ENCODE assay signal across 17 cellular contexts in genomic region chr3:8579943-8580342, GRCh38.
DNase-seq lines count a peak whose midpoint lies in the region; ATAC-seq and TF ChIP-seq lines count a peak whose summit lies in the region.
"Had no signal": no experiment of that assay in that cellular context is flagged by ENCODE, and none has a peak within 500 bp of the region (broad histone marks: within the 10 kb centered on the region; RNA-seq: fewer than 3 reads in every experiment).

No MANE protein-coding gene starts in this region.

- H3K4me3 Mint-ChIP-seq in WTC11 = no peak overlapping the region
- H3K4me3 Mint-ChIP-seq in stimulated activated naive CD8-positive, alpha-beta T cell treated with anti-CD3 and anti-CD28 coated beads, Interleukin-15, amount 100 ng/mL, for 72 hours = no peak overlapping the region
- H3K4me3 Mint-ChIP-seq: B cell; CD8-positive, alpha-beta T cell; GM23338 had no signal

- no peak for ATAC-seq in WTC11
- no peak for ATAC-seq in stimulated activated naive CD8-positive, alpha-beta T cell treated with anti-CD3 and anti-CD28 coated beads, Interleukin-15, amount 100 ng/mL, for 72 hours
- ATAC-seq in GM19397 (IDR thresholded peaks at IDR 0.05; ENCODE audit: unreplicated experiment) = no peak
- ATAC-seq: CD8-positive, alpha-beta T cell; GM23338 had no signal

- H3K4me1 ChIP-seq in skeletal muscle tissue (ENCODE audit: control insufficient read depth in 3 of 3, insufficient read depth in 3 of 3, low read length in 3 of 3) = peaks cover 20 to 24% (median 24%) of the 10 kb centered on the region in 3 donors

- CTCF ChIA-PET in WTC11 (lab: Charles Lee) = no interaction called here

- H3K9me3 Mint-ChIP-seq in WTC11 = no peaks in the 10 kb centered on the region
- no peaks in the 10 kb centered on the region for H3K9me3 Mint-ChIP-seq in stimulated activated naive CD8-positive, alpha-beta T cell treated with anti-CD3 and anti-CD28 coated beads, Interleukin-15, amount 100 ng/mL, for 72 hours
- H3K9me3 Mint-ChIP-seq: CD8-positive, alpha-beta T cell; GM23338 had no signal

- no peak overlapping the region for H3K4me3 ChIP-seq in skeletal muscle tissue (ENCODE audit: low read length in 3 of 3)
- H3K4me3 ChIP-seq: BLaER1 treated with 17β-estradiol and CSF1 and Interleukin-3, amounts not matched to agents 10 nM and 100 nM; GM12878; GM23338 had no signal

- no peak overlapping the region for H3K9ac ChIP-seq in skeletal muscle tissue (ENCODE audit: low read depth in 1 of 3, low read length in 3 of 3)
- H3K9ac ChIP-seq: BLaER1 treated with 17β-estradiol and CSF1 and Interleukin-3, amounts not matched to agents 10 nM and 100 nM had no signal

- DNase-seq in WTC11 (ENCODE audit: low spot score) (no peak), islet precursor cell (peak; percentile 39), GM13976 (ENCODE audit: low spot score) (no peak)
- no peak for DNase-seq in stimulated activated naive CD8-positive, alpha-beta T cell treated with anti-CD3 and anti-CD28 coated beads, Interleukin-15, amount 100 ng/mL, for 72 hours
- no peak for DNase-seq in stimulated activated naive CD4-positive, alpha-beta T cell treated with Interleukin-2 at 50 U/mL for 16 hours (lab: John Stamatoyannopoulos, UW)
- DNase-seq: Calu3; CD8-positive, alpha-beta T cell; DMS 273 treated with DMSO at 0.1 percent for 48 hours; DND-41; HCEC 1CT had no signal

- H3K36me3 Mint-ChIP-seq in WTC11 = no peaks in the 10 kb centered on the region
- H3K36me3 Mint-ChIP-seq: CD8-positive, alpha-beta T cell had no signal

- H3K27me3 Mint-ChIP-seq in WTC11 (ENCODE audit: low read depth) = no peaks in the 10 kb centered on the region
- no peaks in the 10 kb centered on the region for H3K27me3 Mint-ChIP-seq in stimulated activated naive CD8-positive, alpha-beta T cell treated with anti-CD3 and anti-CD28 coated beads, Interleukin-15, amount 100 ng/mL, for 72 hours
- H3K27me3 Mint-ChIP-seq: B cell had no signal

- H3K4me1 Mint-ChIP-seq in WTC11 = peaks cover 6% of the 10 kb centered on the region
- no peaks in the 10 kb centered on the region for H3K4me1 Mint-ChIP-seq in stimulated activated naive CD8-positive, alpha-beta T cell treated with anti-CD3 and anti-CD28 coated beads, Interleukin-15, amount 100 ng/mL, for 72 hours

- no peaks in the 10 kb centered on the region for H3K27me3 ChIP-seq in skeletal muscle tissue (ENCODE audit: control insufficient read depth in 3 of 3, insufficient read depth in 3 of 3, low read length in 3 of 3)
- H3K27me3 ChIP-seq: BLaER1 treated with 17β-estradiol and CSF1 and Interleukin-3, amounts not matched to agents 10 nM and 100 nM had no signal

- peak overlapping the region; percentile 33 for H3K27ac ChIP-seq in skeletal muscle tissue (ENCODE audit: low read depth, low read length)
- H3K27ac ChIP-seq: BLaER1 treated with 17β-estradiol and CSF1 and Interleukin-3, amounts not matched to agents 10 nM and 100 nM; HL-60 had no signal

- H3K9me3 ChIP-seq in skeletal muscle tissue (ENCODE audit: control insufficient read depth in 3 of 3, low read length in 3 of 3) = no peaks in the 10 kb centered on the region

- peaks cover 0 to 4% (median 4%) of the 10 kb centered on the region in 3 donors for H3K36me3 ChIP-seq in skeletal muscle tissue (ENCODE audit: control insufficient read depth in 3 of 3, insufficient read depth in 3 of 3, low read length in 3 of 3)
- H3K36me3 ChIP-seq: BLaER1 treated with 17β-estradiol and CSF1 and Interleukin-3, amounts not matched to agents 10 nM and 100 nM had no signal

- TF ChIP-seq CTCF in WTC11 (IDR thresholded peaks at IDR 0.05) = no peak
- TF ChIP-seq CTCF in GM13976 (IDR thresholded peaks at IDR 0.05; ENCODE audit: borderline replicate concordance, control extremely low read depth, extremely low read depth, insufficient read depth, missing control alignments) = no peak

- POLR2A ChIA-PET in WTC11 (lab: Charles Lee) = no interaction called here

- peak overlapping the region; percentile 47; the same call in 1 of the 2 replicates for H3K27ac Mint-ChIP-seq in WTC11
- H3K27ac Mint-ChIP-seq in stimulated activated naive CD8-positive, alpha-beta T cell treated with anti-CD3 and anti-CD28 coated beads, Interleukin-15, amount 100 ng/mL, for 72 hours = peak overlapping the region in 1 of 2 donors; percentile 93
- H3K27ac Mint-ChIP-seq: B cell; CD8-positive, alpha-beta T cell; GM23338 had no signal

- in situ Hi-C loops in GM13976 (cut with MboI; ENCODE audit: low sequenced_read_pairs, unreplicated experiment) = no loop called here

TF ChIP-seq in WTC11, 78 proteins besides CTCF, POLR2A, EP300 and RAD21:
- TF ChIP-seq SP1 (CRISPR knock-in tag; conservative IDR thresholded peaks at IDR 0.05) (no peak), ZNF532 (CRISPR knock-in tag; IDR thresholded peaks at IDR 0.05; ENCODE audit: borderline replicate concordance) (no peak)
